ENCODE assay signal across 1 cellular context in genomic region chr14:37406095-37406494, GRCh38.
A peak's percentile ranks its signal among the peaks of the same experiment; 100 is the strongest.
TF ChIP-seq lines count a peak whose summit lies in the region.

No MANE protein-coding gene starts in this region.

TF ChIP-seq in HepG2, 621 proteins besides CTCF, POLR2A, EP300 and RAD21 (continued from another document):
- TF ChIP-seq BCLAF1 (IDR thresholded peaks at IDR 0.05) (no peak), FOXA3 (CRISPR knock-in tag; IDR thresholded peaks at IDR 0.05) (no peak), KDM6A (CRISPR knock-in tag; IDR thresholded peaks at IDR 0.05; ENCODE audit: low read depth) (no peak), ZNF24 (IDR thresholded peaks at IDR 0.05) (no peak), PBX3 (CRISPR knock-in tag; IDR thresholded peaks at IDR 0.05; ENCODE audit: borderline replicate concordance) (no peak; the same call in 1 of the 2 replicates), ZSCAN21 (CRISPR knock-in tag; IDR thresholded peaks at IDR 0.05; ENCODE audit: borderline replicate concordance) (no peak), CEBPG (CRISPR knock-in tag; IDR thresholded peaks at IDR 0.05) (0 out of 2 replicates have a peak, but pooled peaks have one; percentile 2), ARID5B (CRISPR knock-in tag; IDR thresholded peaks at IDR 0.05) (no peak), SCMH1 (CRISPR knock-in tag; IDR thresholded peaks at IDR 0.05; ENCODE audit: borderline replicate concordance) (no peak), MAFK (conservative IDR thresholded peaks at IDR 0.05 in 1 of 2, IDR thresholded peaks at IDR 0.05 in 1 of 2; ENCODE audit: low read length in 2 of 2) (peak; percentile 6 to 32; a peak in 1 of 4 replicates), CREM (IDR thresholded peaks at IDR 0.05) (0 out of 2 replicates have a peak, but pooled peaks have one; percentile 19), CREM (CRISPR knock-in tag; IDR thresholded peaks at IDR 0.05) (no peak), ZFAT (CRISPR knock-in tag; conservative IDR thresholded peaks at IDR 0.05) (no peak), HOXA3 (CRISPR knock-in tag; IDR thresholded peaks at IDR 0.05) (no peak), JUNB (CRISPR knock-in tag; IDR thresholded peaks at IDR 0.05; ENCODE audit: borderline replicate concordance) (no peak), SAP130 (CRISPR knock-in tag; IDR thresholded peaks at IDR 0.05; ENCODE audit: low read depth) (no peak), KLF15 (CRISPR knock-in tag; IDR thresholded peaks at IDR 0.05; ENCODE audit: borderline replicate concordance) (no peak), ZNF343 (CRISPR knock-in tag; IDR thresholded peaks at IDR 0.05) (no peak), RXRB (CRISPR knock-in tag; IDR thresholded peaks at IDR 0.05; ENCODE audit: borderline replicate concordance) (no peak), ZKSCAN1 (IDR thresholded peaks at IDR 0.05; ENCODE audit: low read length) (no peak), ATF7 (IDR thresholded peaks at IDR 0.05) (no peak), ATF7 (CRISPR knock-in tag; IDR thresholded peaks at IDR 0.05) (no peak), CEBPB (IDR thresholded peaks at IDR 0.05; ENCODE audit: borderline replicate concordance, low read depth, low read length) (0 out of 2 replicates have a peak, but pooled peaks have one; percentile 20), PHF5A (CRISPR knock-in tag; IDR thresholded peaks at IDR 0.05; ENCODE audit: low read depth, unreplicated experiment) (no peak), TAF1 (CRISPR knock-in tag; IDR thresholded peaks at IDR 0.05) (no peak), TRAFD1 (CRISPR knock-in tag; IDR thresholded peaks at IDR 0.05; ENCODE audit: borderline replicate concordance) (no peak), NR2F2 (IDR thresholded peaks at IDR 0.05; ENCODE audit: borderline replicate concordance, low read depth) (no peak), ZNF670 (CRISPR knock-in tag; IDR thresholded peaks at IDR 0.05; ENCODE audit: borderline replicate concordance) (no peak), ZFP1 (CRISPR knock-in tag; IDR thresholded peaks at IDR 0.05) (no peak), ISX (CRISPR knock-in tag; conservative IDR thresholded peaks at IDR 0.05) (no peak), ZNF280D (CRISPR knock-in tag; IDR thresholded peaks at IDR 0.05) (no peak), ARNT (IDR thresholded peaks at IDR 0.05) (no peak), TBP (CRISPR knock-in tag; IDR thresholded peaks at IDR 0.05) (no peak), RARG (CRISPR knock-in tag; IDR thresholded peaks at IDR 0.05; ENCODE audit: low read depth) (no peak), ELF3 (CRISPR knock-in tag; IDR thresholded peaks at IDR 0.05) (no peak), MTF1 (CRISPR knock-in tag; IDR thresholded peaks at IDR 0.05) (0 out of 2 replicates have a peak, but pooled peaks have one; percentile 58)
